In the genomic region with DNA sequence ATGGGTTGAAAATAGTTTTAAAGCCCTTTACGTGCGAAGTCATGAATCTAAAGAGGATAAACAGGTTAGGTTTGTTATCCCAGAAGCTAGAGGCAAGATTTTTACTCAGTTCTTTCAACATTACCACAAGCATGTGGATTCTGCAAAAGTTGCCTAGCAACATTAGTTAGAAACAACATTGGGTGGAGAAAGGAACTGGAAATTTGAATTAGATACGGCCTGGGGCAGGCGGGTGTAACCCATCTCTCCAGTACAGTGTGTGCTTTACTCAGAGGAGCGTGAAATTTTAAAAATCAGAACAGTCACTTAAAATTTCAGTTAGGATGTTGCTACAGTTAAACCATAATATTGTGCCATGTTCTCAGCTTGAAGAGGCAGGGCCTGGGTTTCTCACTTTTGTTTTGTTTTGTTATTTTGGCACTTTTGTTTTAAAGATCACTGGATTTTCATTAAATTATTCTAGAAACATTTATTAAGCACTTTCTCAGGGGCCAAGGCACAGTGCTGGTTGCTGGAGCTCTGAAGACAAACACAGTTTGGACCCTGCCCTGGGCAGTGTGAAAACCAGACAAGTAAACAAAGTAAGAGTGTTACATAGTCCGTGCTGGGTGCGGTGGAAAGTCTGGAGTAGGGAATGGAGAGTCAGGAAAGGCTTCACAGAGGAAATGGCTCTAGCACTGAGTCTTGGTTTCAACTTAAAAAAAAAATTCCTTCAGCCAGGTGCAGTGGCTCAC, we compare ENCODE assay signal across 8 cellular contexts. TPM values are rescaled to one million over a fixed set of nuclear protein-coding genes. Genes with fewer than 3 reads are reported as not detected.
DNase-seq lines count a peak whose midpoint lies in the region; ATAC-seq and TF ChIP-seq lines count a peak whose summit lies in the region.

No MANE protein-coding gene starts in this region.

- H4K20me1 ChIP-seq in smooth muscle cell (ENCODE audit: low read depth): no peaks in the 10 kb centered on the region

- DNase-seq in GF-D8 (lab: John Stamatoyannopoulos, UW): peak; percentile 28
- DNase-seq in NCI-H1417 (lab: John Stamatoyannopoulos, UW): peak; percentile 51 to 78 (median 67)
- DNase-seq in ascending aorta (ENCODE audit: low spot score in 2 of 2): peak in 1 of 2 donors; percentile 82
- DNase-seq in iPS DF 4.7 (ENCODE audit: extremely low read depth, low spot score): peak; percentile 62
- DNase-seq in smooth muscle cell (lab: John Stamatoyannopoulos, UW; ENCODE audit: unreplicated experiment): no peak
- no peak for DNase-seq in NCI-H1436 treated with DMSO at 0.1 percent for 48 hours (lab: John Stamatoyannopoulos, UW)
- DNase-seq in cerebellum (ENCODE audit: low spot score): no peak

- H3K4me3 ChIP-seq in ascending aorta (peak overlapping the region in 1 of 2 donors; percentile 45), smooth muscle cell (peak overlapping the region; percentile 28)

- ATAC-seq in GM18519 (IDR thresholded peaks at IDR 0.05; ENCODE audit: low FRiP score, unreplicated experiment): no peak

- WGBS in smooth muscle cell (ENCODE audit: low lambda C conversion rate): 6% methylated on average over 7 of the region's 7 CpGs

- H3K27me3 ChIP-seq in ascending aorta (no peaks in the 10 kb centered on the region), smooth muscle cell (ENCODE audit: low read depth) (no peaks in the 10 kb centered on the region)

- no peaks in the 10 kb centered on the region for H3K9me3 ChIP-seq in ascending aorta
- no peaks in the 10 kb centered on the region for H3K9me3 ChIP-seq in smooth muscle cell (replicated peaks; ENCODE audit: low read depth)

- intact Hi-C loops in ascending aorta (cut with DNase I): loop anchor here (5.0 kb wide), 1 partner anchor 207 kb away; no protein-coding TSS in a partner anchor

- no peak overlapping the region for H2AFZ ChIP-seq in smooth muscle cell (ENCODE audit: low read depth)

- H3K4me1 ChIP-seq in ascending aorta: peaks cover 32 to 54% of the 10 kb centered on the region in 2 donors
- H3K4me1 ChIP-seq in smooth muscle cell (ENCODE audit: low read depth): peaks cover 40% of the 10 kb centered on the region

- H3K27ac ChIP-seq in ascending aorta (peak overlapping the region; percentile 93 to 96), smooth muscle cell (ENCODE audit: low read depth) (peak overlapping the region; percentile 100)

- no peaks in the 10 kb centered on the region for H3K79me2 ChIP-seq in smooth muscle cell (ENCODE audit: low read depth)

- peak overlapping the region; percentile 98 for H3K9ac ChIP-seq in smooth muscle cell (ENCODE audit: low read depth)

- H3K36me3 ChIP-seq in ascending aorta (no peaks in the 10 kb centered on the region), smooth muscle cell (ENCODE audit: low read depth) (no peaks in the 10 kb centered on the region)

- peaks cover 24% of the 10 kb centered on the region for H3F3A ChIP-seq in smooth muscle cell (ENCODE audit: low read depth)

- peak overlapping the region; percentile 78 for H3K4me2 ChIP-seq in smooth muscle cell

- TF ChIP-seq CTCF in ascending aorta (IDR thresholded peaks at IDR 0.05) (no peak), smooth muscle cell (IDR thresholded peaks at IDR 0.05; ENCODE audit: borderline replicate concordance, insufficient read depth, poor library complexity, severe bottlenecking) (no peak)

RNA-seq across cellular contexts. Expression of gene WEE1, which starts 4.4 kb away (rescaled TPM):
- total RNA-seq in ascending aorta (20.8 TPM), smooth muscle cell (46.9 and 53.3 TPM in 2 replicates), cerebellum (34.5 TPM)
- polyA plus RNA-seq in smooth muscle cell: 20.8 and 25.3 TPM in 2 replicates

Comparison
In these comparisons a context has a peak if more than half of its experiments do, and no peak if none do; other contexts are left out.
1. DNase-seq: peak in GF-D8 (single experiment), NCI-H1417 (3 of 3) and iPS DF 4.7 (single experiment); none in smooth muscle cell (single experiment), NCI-H1436 treated with DMSO at 0.1 percent for 48 hours (single experiment) and cerebellum (single experiment).